ENCODE assay signal across 23 cellular contexts in genomic region chr13:27721681-27722080, GRCh38.
DNase-seq lines count a peak whose midpoint lies in the region; ATAC-seq, FAIRE-seq and TF ChIP-seq lines count a peak whose summit lies in the region.
"Had no signal": no experiment of that assay in that cellular context is flagged by ENCODE, and none has a peak within 500 bp of the region (broad histone marks: within the 10 kb centered on the region; RNA-seq: fewer than 3 reads in every experiment).

No MANE protein-coding gene starts in this region.

- no peaks in the 10 kb centered on the region for H3K9me3 Mint-ChIP-seq in GM23338
- H3K9me3 Mint-ChIP-seq in stimulated activated effector memory CD8-positive, alpha-beta T cell treated with anti-CD3 and anti-CD28 coated beads, Interleukin-12 subunit alpha, Interleukin-12 subunit beta, amount 100 ng/mL, for 72 hours: no peaks in the 10 kb centered on the region
- H3K9me3 Mint-ChIP-seq: CD4-positive, alpha-beta T cell; CD8-positive, alpha-beta T cell had no signal

- H3K27ac ChIP-seq in GM23338 (ENCODE audit: low read depth) (no peak overlapping the region), H1 (ENCODE audit: low read depth, low read length) (no peak overlapping the region), aorta (ENCODE audit: low read depth in 1 of 2, low read length in 2 of 2) (no peak overlapping the region), dorsolateral prefrontal cortex (no peak overlapping the region)
- H3K27ac ChIP-seq: 22Rv1; A549; BLaER1 treated with 17β-estradiol and CSF1 and Interleukin-3, amounts not matched to agents 10 nM and 100 nM; C4-2B had no signal

- H3K23me2 ChIP-seq in H1 (ENCODE audit: low read depth, low read length): no peaks in the 10 kb centered on the region

- peaks cover 8% of the 10 kb centered on the region; the same call in 2 of the 3 replicates for H3K4me1 Mint-ChIP-seq in GM23338
- H3K4me1 Mint-ChIP-seq in stimulated activated effector memory CD8-positive, alpha-beta T cell treated with anti-CD3 and anti-CD28 coated beads, Interleukin-12 subunit alpha, Interleukin-12 subunit beta, amount 100 ng/mL, for 72 hours: no peaks in the 10 kb centered on the region
- H3K4me1 Mint-ChIP-seq: B cell had no signal

- H3K4me3 ChIP-seq in GM23338 (no peak overlapping the region), H1 (ENCODE audit: extremely low read depth in 1 of 4, insufficient read depth in 2 of 4, low read depth in 3 of 4, low read length in 4 of 4) (no peak overlapping the region), aorta (ENCODE audit: low read length in 2 of 2) (no peak overlapping the region), dorsolateral prefrontal cortex (no peak overlapping the region)
- H3K4me3 ChIP-seq: A549; BLaER1 treated with 17β-estradiol and CSF1 and Interleukin-3, amounts not matched to agents 10 nM and 100 nM had no signal

- H3K79me2 ChIP-seq in GM23338 (replicated peaks; ENCODE audit: insufficient read depth) (no peaks in the 10 kb centered on the region), H1 (ENCODE audit: control insufficient read depth in 1 of 2, insufficient read depth in 2 of 2, low read length in 2 of 2) (no peaks in the 10 kb centered on the region)

- no peak for TF ChIP-seq CTCF in GM23338 (conservative IDR thresholded peaks at IDR 0.05; ENCODE audit: low read depth in 2 of 2)
- no peak for TF ChIP-seq CTCF in H1 (IDR thresholded peaks at IDR 0.05; ENCODE audit: control extremely low read depth in 1 of 3, insufficient read depth in 1 of 3, low read depth in 1 of 3, low read length in 3 of 3)
- no peak for TF ChIP-seq CTCF in dorsolateral prefrontal cortex (IDR thresholded peaks at IDR 0.05 in 54 of 56, conservative IDR thresholded peaks at IDR 0.05 in 2 of 56; ENCODE audit: low read depth in 1 of 56, partially characterized antibody in 56 of 56)

- H3K4ac ChIP-seq in H1 (replicated peaks; ENCODE audit: insufficient read length, low read depth, low read length): no peak overlapping the region

- no peak overlapping the region for H2BK12ac ChIP-seq in H1 (ENCODE audit: low read depth, low read length)

- H2BK15ac ChIP-seq in H1 (ENCODE audit: low read length): no peak overlapping the region

- H3K79me1 ChIP-seq in H1 (ENCODE audit: low read depth, low read length): no peaks in the 10 kb centered on the region

- H3K4me2 ChIP-seq in GM23338 (no peak overlapping the region), H1 (ENCODE audit: insufficient read depth in 1 of 2, low read depth in 2 of 2, low read length in 2 of 2) (no peak overlapping the region)
- H3K4me2 ChIP-seq: A549; BLaER1 treated with 17β-estradiol and CSF1 and Interleukin-3, amounts not matched to agents 10 nM and 100 nM had no signal

- H4K5ac ChIP-seq in H1 (ENCODE audit: insufficient read length, low read depth, low read length): no peak overlapping the region

- 0 out of 2 replicates have a peak, but pooled peaks cover 6% of the 10 kb centered on the region for H3K9me2 ChIP-seq in GM23338 (ENCODE audit: insufficient read depth)

- H3K23ac ChIP-seq in H1 (ENCODE audit: insufficient read length): no peak overlapping the region

- no peak overlapping the region for H3K9ac ChIP-seq in H1 (replicated peaks in 1 of 4; ENCODE audit: extremely low read depth in 1 of 4, low read depth in 3 of 4, low read length in 3 of 4)
- H3K9ac ChIP-seq: BLaER1 treated with 17β-estradiol and CSF1 and Interleukin-3, amounts not matched to agents 10 nM and 100 nM had no signal

- DNase-seq in GM23338 (ENCODE audit: low spot score): no peak
- no peak for DNase-seq in H1 (ENCODE audit: low read depth in 1 of 2, low spot score in 2 of 2)
- peak in 1 of 2 donors; percentile 43 for DNase-seq in stimulated activated effector memory CD8-positive, alpha-beta T cell treated with anti-CD3 and anti-CD28 coated beads, Interleukin-12 subunit alpha, Interleukin-12 subunit beta, amount 100 ng/mL, for 72 hours (ENCODE audit: low spot score in 2 of 2)
- DNase-seq in aorta: no peak
- no peak for DNase-seq in head of caudate nucleus
- no peak for DNase-seq in dorsolateral prefrontal cortex
- DNase-seq: AML-193; Caco-2; Calu3; CD4-positive, alpha-beta T cell; CD8-positive, alpha-beta T cell; DMS79 treated with DMSO at 0.1 percent for 48 hours; GF-D8 had no signal

- H3K27me3 ChIP-seq in GM23338 (ENCODE audit: insufficient read depth) (no peaks in the 10 kb centered on the region), H1 (replicated peaks in 1 of 4; ENCODE audit: control insufficient read depth in 3 of 4, extremely low read depth in 1 of 4, insufficient read depth in 3 of 4, low read length in 3 of 4) (no peaks in the 10 kb centered on the region), aorta (ENCODE audit: control insufficient read depth in 1 of 2, insufficient read depth in 2 of 2, low read length in 1 of 2) (peaks cover 0 to 3% of the 10 kb centered on the region in 2 donors), dorsolateral prefrontal cortex (peaks cover 0 to 14% (median 0%) of the 10 kb centered on the region in 45 donors)
- H3K27me3 ChIP-seq: BLaER1 treated with 17β-estradiol and CSF1 and Interleukin-3, amounts not matched to agents 10 nM and 100 nM had no signal

- no peak for TF ChIP-seq EP300 in H1 (IDR thresholded peaks at IDR 0.05; ENCODE audit: borderline replicate concordance in 1 of 2, low read depth in 2 of 2, low read length in 2 of 2)

- 83% methylated on average over 2 of the region's 2 CpGs; no CpG with 5 or more reads in 1 of the 2 experiments for WGBS in H1 (ENCODE audit: extremely low coverage in 1 of 2, insufficient coverage in 1 of 2, insufficient read length in 1 of 2, insufficient replicate concordance in 2 of 2, low coverage in 1 of 2, low lambda C conversion rate in 2 of 2, missing lambda C conversion rate in 1 of 2), 2 experiments
- 66 to 70% methylated on average over 2 of the region's 2 CpGs for WGBS in aorta, 2 donors

- H2BK120ac ChIP-seq in H1 (replicated peaks; ENCODE audit: low read depth, low read length): no peak overlapping the region

- no peak for TF ChIP-seq POLR2A in H1 (IDR thresholded peaks at IDR 0.05; ENCODE audit: control extremely low read depth in 1 of 2, low read depth in 2 of 2, low read length in 2 of 2)

- H4K8ac ChIP-seq in H1 (ENCODE audit: extremely low read depth, insufficient read depth, low read length): no peak overlapping the region

- no peak for TF ChIP-seq RAD21 in H1 (IDR thresholded peaks at IDR 0.05 in 1 of 2, conservative IDR thresholded peaks at IDR 0.05 in 1 of 2; ENCODE audit: low read depth in 2 of 2, low read length in 2 of 2)

- H4K91ac ChIP-seq in H1 (replicated peaks; ENCODE audit: insufficient read length, low read length): no peak overlapping the region

- intact Hi-C loops in aorta (cut with DNase I): no loop called here
- intact Hi-C loops in head of caudate nucleus (cut with DNase I): no loop called here
- intact Hi-C loops in dorsolateral prefrontal cortex (cut with DNase I): loop anchor here in 1 of 2 donors (10.0 kb wide), 1 partner anchor 187 kb away; no protein-coding TSS in a partner anchor

- ATAC-seq in GM23338: no peak
- peak; percentile 19 for ATAC-seq in stimulated activated effector memory CD8-positive, alpha-beta T cell treated with anti-CD3 and anti-CD28 coated beads, Interleukin-12 subunit alpha, Interleukin-12 subunit beta, amount 100 ng/mL, for 72 hours
- ATAC-seq in aorta (ENCODE audit: low FRiP score): peak; percentile 26
- no peak for ATAC-seq in HG03280 (IDR thresholded peaks at IDR 0.05; ENCODE audit: unreplicated experiment)
- ATAC-seq: A549; CD8-positive, alpha-beta T cell had no signal

- H3K27me3 Mint-ChIP-seq in GM23338 (ENCODE audit: insufficient read depth, low read depth, poor library complexity): peaks cover 4% of the 10 kb centered on the region

- CTCF ChIA-PET in H1 (lab: Charles Lee; ENCODE audit: partially characterized antibody): interaction anchor here (0.7 to 9.1 kb wide), 10 partner anchors 9 to 359 kb away, joined by 3 to 64 read pairs (median 3); no protein-coding TSS in a partner anchor

- no peak overlapping the region for H3K14ac ChIP-seq in H1 (ENCODE audit: insufficient read length)

- H2BK5ac ChIP-seq in H1 (ENCODE audit: low read depth, low read length): 0 out of 2 replicates have a peak overlapping the region, but pooled peaks have one; percentile 3

- H2AFZ ChIP-seq in GM23338 (peak overlapping the region; percentile 86), H1 (ENCODE audit: low read length) (peak overlapping the region; percentile 92)

- H2AK5ac ChIP-seq in H1 (ENCODE audit: low read depth, low read length): no peak overlapping the region

- POLR2A ChIA-PET in H1 (lab: Charles Lee; ENCODE audit: partially characterized antibody): no interaction called here

- H4K20me1 ChIP-seq in GM23338 (replicated peaks; ENCODE audit: insufficient read depth) (no peaks in the 10 kb centered on the region), H1 (replicated peaks in 1 of 2; ENCODE audit: control insufficient read depth in 1 of 2, insufficient read depth in 2 of 2, low read length in 2 of 2) (no peaks in the 10 kb centered on the region)
- H4K20me1 ChIP-seq: BLaER1 treated with 17β-estradiol and CSF1 and Interleukin-3, amounts not matched to agents 10 nM and 100 nM had no signal

- H3K36me3 ChIP-seq in GM23338 (ENCODE audit: insufficient read depth) (no peaks in the 10 kb centered on the region), H1 (ENCODE audit: control insufficient read depth in 2 of 4, insufficient read depth in 4 of 4, low read length in 3 of 4) (no peaks in the 10 kb centered on the region), aorta (ENCODE audit: control insufficient read depth in 1 of 2, insufficient read depth in 2 of 2, low read length in 1 of 2) (no peaks in the 10 kb centered on the region)
- H3K36me3 ChIP-seq: BLaER1 treated with 17β-estradiol and CSF1 and Interleukin-3, amounts not matched to agents 10 nM and 100 nM had no signal

- H3K18ac ChIP-seq in H1 (ENCODE audit: extremely low read depth, low read length): no peak overlapping the region

- H3K56ac ChIP-seq in H1 (replicated peaks; ENCODE audit: insufficient read length, low read depth, low read length): no peak overlapping the region

- H3K27ac Mint-ChIP-seq in GM23338: no peak overlapping the region
- no peak overlapping the region for H3K27ac Mint-ChIP-seq in stimulated activated effector memory CD8-positive, alpha-beta T cell treated with anti-CD3 and anti-CD28 coated beads, Interleukin-12 subunit alpha, Interleukin-12 subunit beta, amount 100 ng/mL, for 72 hours
- H3K27ac Mint-ChIP-seq: B cell; CD4-positive, alpha-beta T cell; CD8-positive, alpha-beta T cell had no signal

- H3K9me3 ChIP-seq in H1 (ENCODE audit: insufficient read depth in 2 of 2, low read depth in 1 of 2, low read length in 1 of 2) (no peaks in the 10 kb centered on the region), aorta (ENCODE audit: control insufficient read depth, low read length) (peaks cover 1% of the 10 kb centered on the region)
- H3K9me3 ChIP-seq: A549; BLaER1 treated with 17β-estradiol and CSF1 and Interleukin-3, amounts not matched to agents 10 nM and 100 nM; Caco-2 had no signal

- H3F3A ChIP-seq in GM23338 (replicated peaks; ENCODE audit: low read depth): no peaks in the 10 kb centered on the region

- no peak overlapping the region for H3K4me3 Mint-ChIP-seq in GM23338
- no peak overlapping the region for H3K4me3 Mint-ChIP-seq in stimulated activated effector memory CD8-positive, alpha-beta T cell treated with anti-CD3 and anti-CD28 coated beads, Interleukin-12 subunit alpha, Interleukin-12 subunit beta, amount 100 ng/mL, for 72 hours
- H3K4me3 Mint-ChIP-seq: B cell; CD4-positive, alpha-beta T cell; CD8-positive, alpha-beta T cell had no signal

- no peak overlapping the region for H2BK20ac ChIP-seq in H1 (ENCODE audit: low read length)

- H3K4me1 ChIP-seq in GM23338 (ENCODE audit: insufficient read depth) (no peaks in the 10 kb centered on the region; the same call in 1 of the 2 replicates), H1 (replicated peaks in 1 of 4; ENCODE audit: control insufficient read depth in 3 of 4, insufficient read depth in 4 of 4, low read length in 3 of 4) (no peaks in the 10 kb centered on the region), aorta (ENCODE audit: control insufficient read depth in 1 of 2, insufficient read depth in 2 of 2, low read length in 2 of 2) (no peaks in the 10 kb centered on the region)
- H3K4me1 ChIP-seq: A549; BLaER1 treated with 17β-estradiol and CSF1 and Interleukin-3, amounts not matched to agents 10 nM and 100 nM; Caco-2 had no signal

- no peaks in the 10 kb centered on the region for H3K36me3 Mint-ChIP-seq in GM23338 (ENCODE audit: low read depth)
- H3K36me3 Mint-ChIP-seq in stimulated activated effector memory CD8-positive, alpha-beta T cell treated with anti-CD3 and anti-CD28 coated beads, Interleukin-12 subunit alpha, Interleukin-12 subunit beta, amount 100 ng/mL, for 72 hours: no peaks in the 10 kb centered on the region
- H3K36me3 Mint-ChIP-seq: CD8-positive, alpha-beta T cell had no signal

- no peak for FAIRE-seq in H1 (lab: Jason Lieb, UNC)
- FAIRE-seq: A549, D721Med, G401.6, GM12891, GM19239 had no signal

Comparison
In these comparisons a context has a peak if more than half of its experiments do, and no peak if none do; other contexts are left out.
1. ATAC-seq: peak in stimulated activated effector memory CD8-positive, alpha-beta T cell treated with anti-CD3 and anti-CD28 coated beads, Interleukin-12 subunit alpha, Interleukin-12 subunit beta, amount 100 ng/mL, for 72 hours (single experiment) and aorta (single experiment); none in GM23338 (single experiment) and HG03280 (single experiment).